11 cellular contexts compared by ENCODE assay signal in genomic region chr9:37565661-37566618, GRCh38. TPM values are rescaled to one million over a fixed set of nuclear protein-coding genes. Genes with fewer than 3 reads are reported as not detected.
DNase-seq lines count a peak whose midpoint lies in the region; ATAC-seq and TF ChIP-seq lines count a peak whose summit lies in the region.
"Had no signal": no experiment of that assay in that cellular context is flagged by ENCODE, and none has a peak within 500 bp of the region (broad histone marks: within the 10 kb centered on the region; RNA-seq: fewer than 3 reads in every experiment).

No MANE protein-coding gene starts in this region.

- no peak overlapping the region for H2AFZ ChIP-seq in OCI-LY7 (ENCODE audit: low read length)
- H2AFZ ChIP-seq: PC-9 had no signal

- peak overlapping the region; percentile 62 for H3K4me2 ChIP-seq in OCI-LY7 (ENCODE audit: low read length)
- H3K4me2 ChIP-seq: PC-9 had no signal

- DNase-seq in GM12864 (ENCODE audit: low read depth), result peak; percentile 81
- peak; percentile 67 for DNase-seq in OCI-LY7 (ENCODE audit: low spot score)
- DNase-seq in GF-D8 (lab: John Stamatoyannopoulos, UW), result no peak
- DNase-seq in UCSD-AML1 (lab: John Stamatoyannopoulos, UW; ENCODE audit: unreplicated experiment), result no peak
- no peak for DNase-seq in stimulated activated CD4-positive, alpha-beta T cell treated with anti-CD3 and anti-CD28 coated beads, Interleukin-4, amount 100 ng/mL, for 1 hour
- DNase-seq in activated naive CD4-positive, alpha-beta T cell treated with anti-CD3 and anti-CD28 coated beads, Interleukin-2, amount 50 U/mL, for 16 hours, result no peak
- DNase-seq: effector CD4-positive, alpha-beta T cell; NCI-H1105; PC-9 had no signal

- no TSS peak for BruUV-seq in OCI-LY7 (replicated peaks; lab: Mats Ljungman, UMichigan)

- intact Hi-C loops in OCI-LY7 (cut with micrococcal nuclease; ENCODE audit: unreplicated experiment), result no loop called here

- no peaks in the 10 kb centered on the region for H3K9me2 ChIP-seq in OCI-LY7 (ENCODE audit: insufficient read depth, low read length)

- H3K4me1 ChIP-seq in OCI-LY7 (ENCODE audit: insufficient read depth, low read length, poor library complexity, severe bottlenecking), result peaks cover 23% of the 10 kb centered on the region

- peaks cover 5% of the 10 kb centered on the region; the same call in 1 of the 2 replicates for H3K79me2 ChIP-seq in OCI-LY7 (ENCODE audit: insufficient read depth, low read depth, low read length)

- ATAC-seq in GM19468 (IDR thresholded peaks at IDR 0.05; ENCODE audit: extremely low read depth, unreplicated experiment) (peak; percentile 75), HG02981 (IDR thresholded peaks at IDR 0.05; ENCODE audit: unreplicated experiment) (peak; percentile 81)

- no peak for TF ChIP-seq CTCF in GM12864 (IDR thresholded peaks at IDR 0.05; ENCODE audit: low read depth, low read length, missing control alignments)
- TF ChIP-seq CTCF in OCI-LY7 (conservative IDR thresholded peaks at IDR 0.05; ENCODE audit: low read length), result no peak

- H3K4me3 ChIP-seq in GM12864 (ENCODE audit: low read depth, low read length), result peak overlapping the region; percentile 6
- H3K4me3 ChIP-seq in OCI-LY7 (ENCODE audit: low read depth, low read length, poor library complexity, severe bottlenecking), result peak overlapping the region; percentile 29
- H3K4me3 ChIP-seq: PC-9 had no signal

- peak overlapping the region; percentile 30 for H3K27ac ChIP-seq in OCI-LY7 (ENCODE audit: low read depth, low read length, poor library complexity, severe bottlenecking)
- H3K27ac ChIP-seq: PC-9 had no signal

- H3K36me3 ChIP-seq in OCI-LY7 (ENCODE audit: insufficient read depth, low read length), result peaks cover 56% of the 10 kb centered on the region

- no peaks in the 10 kb centered on the region for H4K20me1 ChIP-seq in OCI-LY7 (ENCODE audit: insufficient read depth, low read length)

- CTCF ChIA-PET in OCI-LY7 (lab: Charles Lee; ENCODE audit: unreplicated experiment), result interaction anchor here (1.4 kb wide), 1 partner anchor 80 kb away, joined by 4 read pairs; the partner anchor contains the start of gene POLR1E

- H3K9me3 ChIP-seq in OCI-LY7 (ENCODE audit: low read length), result peaks cover 22% of the 10 kb centered on the region; the same call in 1 of the 2 replicates

- POLR2A ChIA-PET in OCI-LY7 (lab: Charles Lee), result interaction anchor here (0.8 to 2.2 kb wide), 8 partner anchors 8 to 155 kb away, joined by 3 to 12 read pairs (median 4); partner anchors contain the start of genes FBXO10 and TOMM5

RNA-seq across cellular contexts. Expression of gene FBXO10, which starts 10.2 kb away (rescaled TPM):
- total RNA-seq in OCI-LY7 (2014; rRNA removed; shearing (Covaris generic)), result 9.4 and 16.1 TPM in 2 replicates
- total RNA-seq in OCI-LY7 (2022), result 13.0 and 13.2 TPM in 2 replicates

RNA-seq across cellular contexts. Expression of gene TOMM5, which starts 26.5 kb away (rescaled TPM):
- total RNA-seq in OCI-LY7 (2014; rRNA removed; shearing (Covaris generic)), result 215 and 231 TPM in 2 replicates
- 124 and 132 TPM in 2 replicates for total RNA-seq in OCI-LY7 (2022)

Comparison
In these comparisons a context has a peak if more than half of its experiments do, and no peak if none do; other contexts are left out.
1. DNase-seq: peak in GM12864 (single experiment) and OCI-LY7 (single experiment); none in GF-D8 (single experiment), UCSD-AML1 (single experiment), stimulated activated CD4-positive, alpha-beta T cell treated with anti-CD3 and anti-CD28 coated beads, Interleukin-4, amount 100 ng/mL, for 1 hour (single experiment) and activated naive CD4-positive, alpha-beta T cell treated with anti-CD3 and anti-CD28 coated beads, Interleukin-2, amount 50 U/mL, for 16 hours (single experiment).